Comparison of ENCODE assay signal across 18 cellular contexts in the genomic region with DNA sequence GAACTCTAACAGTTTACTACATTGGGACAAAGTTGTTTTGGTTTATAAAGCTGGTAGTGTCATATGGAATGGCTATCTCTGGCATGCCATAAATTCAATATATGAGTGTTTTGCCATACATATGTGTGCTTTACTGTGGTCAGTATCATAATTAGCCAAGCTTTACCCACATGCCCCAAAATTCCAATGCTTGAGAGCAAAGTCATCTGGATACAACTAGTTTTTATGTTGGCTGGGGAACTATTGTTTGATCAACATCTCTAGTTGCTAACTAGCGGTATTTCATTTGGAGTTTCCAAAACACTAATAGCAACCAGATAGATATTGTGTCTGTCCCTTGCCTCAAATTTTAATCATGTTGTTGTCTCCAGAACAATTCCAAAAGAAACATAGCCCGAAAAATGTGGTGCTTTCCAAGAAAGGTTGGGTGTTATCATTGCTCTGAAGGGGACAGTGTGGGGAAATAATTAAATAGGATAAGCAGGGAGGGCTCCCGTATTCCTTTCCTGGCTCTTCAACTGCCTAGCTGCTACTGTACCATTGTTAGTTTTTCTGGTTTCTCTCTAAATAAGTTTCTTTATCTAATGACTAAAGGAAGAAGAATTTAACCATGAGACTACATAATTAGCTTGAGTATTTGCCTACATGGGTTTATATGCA.
DNase-seq lines count a peak whose midpoint lies in the region; ATAC-seq, FAIRE-seq and TF ChIP-seq lines count a peak whose summit lies in the region.
"Had no signal": no experiment of that assay in that cellular context is flagged by ENCODE, and none has a peak within 500 bp of the region (broad histone marks: within the 10 kb centered on the region; RNA-seq: fewer than 3 reads in every experiment).

No MANE protein-coding gene starts in this region.

- H3K4me2 ChIP-seq in keratinocyte (ENCODE audit: control insufficient read depth, extremely low read depth, insufficient read depth, low read depth, low read length) = peak overlapping the region; percentile 7

- H3K4me3 ChIP-seq in keratinocyte (ENCODE audit: control insufficient read depth in 2 of 3, extremely low read depth in 1 of 3, insufficient read depth in 2 of 3, low read depth in 1 of 3, low read length in 3 of 3) = no peak overlapping the region
- no peak overlapping the region for H3K4me3 ChIP-seq in thoracic aorta
- H3K4me3 ChIP-seq: upper lobe of left lung had no signal

- dilution Hi-C loops in keratinocyte (cut with MboI; ENCODE audit: extremely low pct_ligation_motif_present, low sequenced_read_pairs) = no loop called here

- no peaks in the 10 kb centered on the region for H3K27me3 ChIP-seq in keratinocyte (ENCODE audit: control insufficient read depth, extremely low read depth, insufficient read depth, low read length)
- no peaks in the 10 kb centered on the region for H3K27me3 ChIP-seq in thoracic aorta (replicated peaks; ENCODE audit: insufficient read depth)
- H3K27me3 ChIP-seq: upper lobe of left lung had no signal

- H3K9ac ChIP-seq in keratinocyte (ENCODE audit: control insufficient read depth, extremely low read depth, insufficient read depth, low read length) = no peak overlapping the region

- H2AFZ ChIP-seq in keratinocyte (ENCODE audit: control insufficient read depth, low read length) = no peak overlapping the region

- no peak for ATAC-seq in thoracic aorta (ENCODE audit: insufficient number of reproducible peaks, low FRiP score, low read depth)
- no peak for ATAC-seq in GM18520 (IDR thresholded peaks at IDR 0.05; ENCODE audit: unreplicated experiment)
- ATAC-seq: activated CD8-positive, alpha-beta T cell treated with anti-CD3 and anti-CD28 coated beads for 36 hours had no signal

- TF ChIP-seq CTCF in keratinocyte (optimal IDR thresholded peaks at IDR 0.05 in 1 of 3, IDR thresholded peaks at IDR 0.05 in 1 of 3, conservative IDR thresholded peaks at IDR 0.05 in 1 of 3; ENCODE audit: extremely low read depth in 1 of 3, insufficient read depth in 2 of 3, low read length in 3 of 3) (no peak), thoracic aorta (IDR thresholded peaks at IDR 0.05) (no peak)

- DNase-seq in SIG-M5 treated with dmso at 0.1 percent for 504 hours (lab: John Stamatoyannopoulos, UW; ENCODE audit: unreplicated experiment) (peak; percentile 31), SIG-M5 (lab: John Stamatoyannopoulos, UW) (no peak), astrocyte of the hippocampus (ENCODE audit: low read depth, low spot score) (peak; percentile 55), keratinocyte (ENCODE audit: low read depth, low spot score) (no peak), thoracic aorta (ENCODE audit: low spot score) (no peak), DMS79 (lab: John Stamatoyannopoulos, UW) (no peak), pons (ENCODE audit: low spot score) (no peak)
- DNase-seq: activated CD8-positive, alpha-beta T cell treated with anti-CD3 and anti-CD28 coated beads for 36 hours; anterior cingulate cortex; CD4-positive, alpha-beta memory T cell; GDM1; islet precursor cell; NCI-H748 treated with DMSO at 0.1 percent for 48 hours; SHP77 treated with DMSO at 0.1 percent for 48 hours; stimulated activated CD8-positive, alpha-beta memory T cell treated with anti-CD3 and anti-CD28 coated beads, Interleukin-4, amount 100 ng/mL, for 48 hours; upper lobe of left lung had no signal

- no peaks in the 10 kb centered on the region for H4K20me1 ChIP-seq in keratinocyte (ENCODE audit: control insufficient read depth, extremely low read depth, insufficient read depth, low read length)

- H3K27ac ChIP-seq in keratinocyte (ENCODE audit: control insufficient read depth, insufficient read depth, low read length) (peak overlapping the region; percentile 49), thoracic aorta (peak overlapping the region; percentile 22 to 72)
- H3K27ac ChIP-seq: 22Rv1 had no signal

- H3K9me3 ChIP-seq in keratinocyte (ENCODE audit: control insufficient read depth, low read depth, low read length) (no peaks in the 10 kb centered on the region), thoracic aorta (no peaks in the 10 kb centered on the region)
- H3K9me3 ChIP-seq: upper lobe of left lung had no signal

- FAIRE-seq in keratinocyte (lab: Jason Lieb, UNC) = peak; percentile 29

- H3K36me3 ChIP-seq in keratinocyte (ENCODE audit: control insufficient read depth in 2 of 2, extremely low read depth in 1 of 2, insufficient read depth in 2 of 2, low read length in 2 of 2) (no peaks in the 10 kb centered on the region), thoracic aorta (no peaks in the 10 kb centered on the region)
- H3K36me3 ChIP-seq: upper lobe of left lung had no signal

- no peaks in the 10 kb centered on the region for H3K9me1 ChIP-seq in keratinocyte (ENCODE audit: control insufficient read depth, extremely low read depth, insufficient read depth, low read length)

- H3K79me2 ChIP-seq in keratinocyte (ENCODE audit: control insufficient read depth, insufficient read depth, low read length) = no peaks in the 10 kb centered on the region

- H3K4me1 ChIP-seq in keratinocyte (ENCODE audit: control insufficient read depth, extremely low read depth, insufficient read depth, low read length) = peaks cover 41% of the 10 kb centered on the region
- H3K4me1 ChIP-seq in thoracic aorta (ENCODE audit: control insufficient read depth in 1 of 2, low read depth in 2 of 2) = peaks cover 42 to 50% of the 10 kb centered on the region in 2 donors

Comparison
In these comparisons a context has a peak if more than half of its experiments do, and no peak if none do; other contexts are left out.
1. DNase-seq: peak in SIG-M5 treated with dmso at 0.1 percent for 504 hours (single experiment) and astrocyte of the hippocampus (single experiment); none in SIG-M5 (single experiment), keratinocyte (single experiment), thoracic aorta (single experiment), DMS79 (single experiment) and pons (single experiment).